Comparison of ENCODE assay signal across 1 cellular context in genomic region chr20:41145821-41146620, GRCh38.
A peak's percentile ranks its signal among the peaks of the same experiment; 100 is the strongest.
TF ChIP-seq lines count a peak whose summit lies in the region.

No MANE protein-coding gene starts in this region.

TF ChIP-seq in HepG2, 621 proteins besides CTCF, POLR2A, EP300 and RAD21 (continued from another document):
- TF ChIP-seq ZNF687 (CRISPR knock-in tag; IDR thresholded peaks at IDR 0.05), result peak; percentile 32; the same call in 1 of the 2 replicates
- TF ChIP-seq ZNF737 (CRISPR knock-in tag; IDR thresholded peaks at IDR 0.05; ENCODE audit: borderline replicate concordance), result 0 out of 2 replicates have a peak, but pooled peaks have one; percentile 19
